In genomic region chr18:9918016-9918680, GRCh38 we compare ENCODE assay signal across 1 cellular context.
TF ChIP-seq lines count a peak whose summit lies in the region.

No MANE protein-coding gene starts in this region.

TF ChIP-seq in HCT116, 20 proteins besides CTCF, POLR2A, EP300 and RAD21 (continued from another document):
- TF ChIP-seq REST (IDR thresholded peaks at IDR 0.05; ENCODE audit: low read depth), result no peak
- TF ChIP-seq SIN3A (IDR thresholded peaks at IDR 0.05; ENCODE audit: low read depth), result no peak
- TF ChIP-seq, protein P1, sequence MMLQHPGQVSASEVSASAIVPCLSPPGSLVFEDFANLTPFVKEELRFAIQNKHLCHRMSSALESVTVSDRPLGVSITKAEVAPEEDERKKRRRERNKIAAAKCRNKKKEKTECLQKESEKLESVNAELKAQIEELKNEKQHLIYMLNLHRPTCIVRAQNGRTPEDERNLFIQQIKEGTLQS (IDR thresholded peaks at IDR 0.05), result no peak
- no peak for TF ChIP-seq SP1 (IDR thresholded peaks at IDR 0.05; ENCODE audit: low read depth)
- no peak for TF ChIP-seq ZNF274 (IDR thresholded peaks at IDR 0.05; ENCODE audit: low read depth, low read length)
- no peak for TF ChIP-seq EZH2 (IDR thresholded peaks at IDR 0.05)
